In the genomic region with DNA sequence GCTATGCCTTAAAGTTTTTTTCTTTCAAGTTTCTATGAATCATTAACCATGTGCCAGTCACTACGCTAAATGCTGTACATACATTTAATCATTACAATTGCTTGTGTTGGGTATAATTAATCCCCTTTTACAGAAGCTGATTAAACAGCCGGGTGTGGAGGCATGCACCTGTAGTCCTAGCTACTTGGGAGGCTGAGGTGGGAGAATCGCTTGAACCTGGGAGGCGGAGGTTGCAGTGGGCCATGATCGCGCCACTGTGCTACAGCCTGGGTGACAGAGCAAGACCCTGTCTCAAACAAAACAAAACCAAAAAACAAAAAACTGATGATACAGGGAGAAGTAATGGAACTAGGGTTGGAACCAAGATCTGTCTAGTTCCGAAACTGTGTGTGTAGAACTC, we compare ENCODE assay signal across 9 cellular contexts. TPM values are rescaled to one million over a fixed set of nuclear protein-coding genes. Genes with fewer than 3 reads are reported as not detected.
DNase-seq lines count a peak whose midpoint lies in the region; ATAC-seq, FAIRE-seq and TF ChIP-seq lines count a peak whose summit lies in the region.
"Had no signal": no experiment of that assay in that cellular context is flagged by ENCODE, and none has a peak within 500 bp of the region (broad histone marks: within the 10 kb centered on the region; RNA-seq: fewer than 3 reads in every experiment).

No MANE protein-coding gene starts in this region.

- peaks cover 37% of the 10 kb centered on the region for H3K79me2 ChIP-seq in GM12878 (ENCODE audit: control insufficient read depth, insufficient read depth, low read length)

- no peak for ATAC-seq in activated naive CD4-positive, alpha-beta T cell treated with anti-CD3 and anti-CD28 coated beads, Interleukin-2, amount 50 U/mL, for 72 hours
- ATAC-seq in GM12878 (no peak), upper lobe of left lung (ENCODE audit: low FRiP score in 2 of 2) (no peak), GM19324 (IDR thresholded peaks at IDR 0.05; ENCODE audit: low FRiP score, unreplicated experiment) (no peak)

- TF ChIP-seq EP300 in GM12878 (IDR thresholded peaks at IDR 0.05; ENCODE audit: borderline replicate concordance in 1 of 2, control insufficient read depth in 1 of 2, low read depth in 2 of 2, low read length in 2 of 2) (no peak), upper lobe of left lung (IDR thresholded peaks at IDR 0.05) (no peak)

- TF ChIP-seq POLR2A in GM12878 (IDR thresholded peaks at IDR 0.05; ENCODE audit: low read depth, low read length) (no peak), upper lobe of left lung (IDR thresholded peaks at IDR 0.05) (no peak)

- peak overlapping the region; percentile 79 for H3K4me3 Mint-ChIP-seq in activated naive CD4-positive, alpha-beta T cell treated with anti-CD3 and anti-CD28 coated beads, Interleukin-2, amount 10 ng/mL, durations not matched to agents 7 days and 5 days

- no peaks in the 10 kb centered on the region for H3K9me3 ChIP-seq in GM12878 (replicated peaks; ENCODE audit: control insufficient read depth, insufficient read depth, low read length)
- H3K9me3 ChIP-seq in mucosa of rectum (ENCODE audit: control insufficient read depth in 2 of 2, low read length in 2 of 2): no peaks in the 10 kb centered on the region
- H3K9me3 ChIP-seq in upper lobe of left lung: no peaks in the 10 kb centered on the region

- intact Hi-C loops in GM12878 (cut with micrococcal nuclease; ENCODE audit: unreplicated experiment): no loop called here

- FAIRE-seq in GM12878 (lab: Jason Lieb, UNC): no peak

- no peaks in the 10 kb centered on the region for H3K27me3 ChIP-seq in GM12878 (replicated peaks in 1 of 2; ENCODE audit: control insufficient read depth in 2 of 2, insufficient read depth in 2 of 2, low read length in 1 of 2)
- H3K27me3 ChIP-seq in mucosa of rectum (ENCODE audit: control insufficient read depth in 2 of 2, insufficient read depth in 2 of 2, low read length in 2 of 2): no peaks in the 10 kb centered on the region
- no peaks in the 10 kb centered on the region for H3K27me3 ChIP-seq in upper lobe of left lung

- H3K36me3 ChIP-seq in GM12878 (ENCODE audit: control insufficient read depth in 2 of 2, insufficient read depth in 2 of 2, low read length in 1 of 2) (no peaks in the 10 kb centered on the region), mucosa of rectum (ENCODE audit: control insufficient read depth in 2 of 2, insufficient read depth in 2 of 2, low read length in 2 of 2) (no peaks in the 10 kb centered on the region), upper lobe of left lung (no peaks in the 10 kb centered on the region)

- H3K36me3 Mint-ChIP-seq in activated naive CD4-positive, alpha-beta T cell treated with anti-CD3 and anti-CD28 coated beads, Interleukin-2, amount 10 ng/mL, durations not matched to agents 7 days and 5 days: peaks cover 11% of the 10 kb centered on the region
- H3K36me3 Mint-ChIP-seq in activated naive CD4-positive, alpha-beta T cell treated with anti-CD3 and anti-CD28 coated beads, Interleukin-2, amount 50 U/mL, for 72 hours: peaks cover 9 to 16% of the 10 kb centered on the region in 2 donors

- peak overlapping the region; percentile 81 for H3K27ac ChIP-seq in GM12878 (ENCODE audit: control insufficient read depth, insufficient read depth)
- H3K27ac ChIP-seq in mucosa of rectum (ENCODE audit: low read depth in 2 of 2, low read length in 2 of 2): peak overlapping the region; percentile 99 to 100
- peak overlapping the region; percentile 99 to 100 (median 100) for H3K27ac ChIP-seq in upper lobe of left lung

- no peak overlapping the region for H3K9ac ChIP-seq in GM12878 (ENCODE audit: control insufficient read depth, insufficient read depth, low read length)
- peak overlapping the region; percentile 91 to 99 for H3K9ac ChIP-seq in mucosa of rectum (ENCODE audit: low read depth in 1 of 2, low read length in 2 of 2)

- peaks cover 11% of the 10 kb centered on the region for H3K4me1 ChIP-seq in GM12878 (ENCODE audit: control insufficient read depth, insufficient read depth, low read length)
- H3K4me1 ChIP-seq in mucosa of rectum (ENCODE audit: control insufficient read depth in 2 of 2, insufficient read depth in 2 of 2, low read length in 2 of 2): peaks cover 32 to 42% of the 10 kb centered on the region in 2 donors
- H3K4me1 ChIP-seq in upper lobe of left lung: peaks cover 40 to 51% (median 47%) of the 10 kb centered on the region in 4 donors

- peaks cover 7% of the 10 kb centered on the region for H3K27me3 Mint-ChIP-seq in activated naive CD4-positive, alpha-beta T cell treated with anti-CD3 and anti-CD28 coated beads, Interleukin-2, amount 10 ng/mL, durations not matched to agents 7 days and 5 days

- no peaks in the 10 kb centered on the region for H4K20me1 ChIP-seq in GM12878 (ENCODE audit: control insufficient read depth, insufficient read depth)

- H3K27ac Mint-ChIP-seq in activated naive CD4-positive, alpha-beta T cell treated with anti-CD3 and anti-CD28 coated beads, Interleukin-2, amount 10 ng/mL, durations not matched to agents 7 days and 5 days: peak overlapping the region; percentile 98
- H3K27ac Mint-ChIP-seq in activated naive CD4-positive, alpha-beta T cell treated with anti-CD3 and anti-CD28 coated beads, Interleukin-2, amount 50 U/mL, for 72 hours: peak overlapping the region in 1 of 2 donors; percentile 94

- no peak for TF ChIP-seq RAD21 in GM12878 (IDR thresholded peaks at IDR 0.05; ENCODE audit: insufficient read depth, low read depth, low read length)

- in situ Hi-C loops in GM12878 (cut with MboI): no loop called here

- CTCF ChIA-PET in activated naive CD4-positive, alpha-beta T cell treated with anti-CD3 and anti-CD28 coated beads, Interleukin-2, amount 10 ng/mL, durations not matched to agents 7 days and 5 days (lab: Charles Lee): interaction anchor here (1.0 to 3.7 kb wide), 4 partner anchors 18 to 437 kb away, joined by 3 to 14 read pairs (median 5); no protein-coding TSS in a partner anchor
- CTCF ChIA-PET in GM12878 (lab: Yijun Ruan, JAX): interaction anchor here (1.0 to 6.5 kb wide), 11 partner anchors 20 to 363 kb away, joined by 3 to 128 read pairs (median 6); no protein-coding TSS in a partner anchor

- H3K9me3 Mint-ChIP-seq in activated naive CD4-positive, alpha-beta T cell treated with anti-CD3 and anti-CD28 coated beads, Interleukin-2, amount 10 ng/mL, durations not matched to agents 7 days and 5 days: no peaks in the 10 kb centered on the region
- no peaks in the 10 kb centered on the region for H3K9me3 Mint-ChIP-seq in activated naive CD4-positive, alpha-beta T cell treated with anti-CD3 and anti-CD28 coated beads, Interleukin-2, amount 50 U/mL, for 72 hours

- H3K4me2 ChIP-seq in GM12878 (ENCODE audit: control insufficient read depth, insufficient read depth): peak overlapping the region; percentile 82

- H3K4me1 Mint-ChIP-seq in activated naive CD4-positive, alpha-beta T cell treated with anti-CD3 and anti-CD28 coated beads, Interleukin-2, amount 10 ng/mL, durations not matched to agents 7 days and 5 days: peaks cover 61% of the 10 kb centered on the region

- POLR2A ChIA-PET in GM12878 (lab: Charles Lee): interaction anchor here (0.6 to 0.9 kb wide), 4 partner anchors 17 to 447 kb away, joined by 3 read pairs; partner anchors contain the start of gene UBAP2

- SMC1A ChIA-PET in GM12878 (lab: Charles Lee; ENCODE audit: uncharacterized antibody, unreplicated experiment): interaction anchor here (0.6 to 4.7 kb wide), 8 partner anchors 20 to 258 kb away, joined by 3 to 77 read pairs (median 4); no protein-coding TSS in a partner anchor

- H2AFZ ChIP-seq in GM12878 (ENCODE audit: control insufficient read depth, low read depth, low read length): no peak overlapping the region; the same call in 1 of the 2 replicates

- TF ChIP-seq CTCF in GM12878 (IDR thresholded peaks at IDR 0.05 in 2 of 3, conservative IDR thresholded peaks at IDR 0.05 in 1 of 3; ENCODE audit: control insufficient read depth in 2 of 3, extremely low read depth in 1 of 3, insufficient read depth in 1 of 3, low read depth in 3 of 3, low read length in 3 of 3) (no peak), upper lobe of left lung (IDR thresholded peaks at IDR 0.05) (no peak)

- no TSS peak for BruUV-seq in GM12878 (replicated peaks; lab: Mats Ljungman, UMichigan)

- RAD21 ChIA-PET in GM12878 (lab: Charles Lee; ENCODE audit: unreplicated experiment): interaction anchor here (0.7 to 5.2 kb wide), 5 partner anchors 19 to 88 kb away, joined by 3 to 66 read pairs (median 3); no protein-coding TSS in a partner anchor

- 98% methylated on average over 7 of the region's 7 CpGs for WGBS in GM12878 (ENCODE audit: insufficient coverage, insufficient replicate concordance, low lambda C conversion rate, missing lambda C conversion rate)
- 96% methylated on average over 7 of the region's 7 CpGs for WGBS in upper lobe of left lung, 2 donors

- DNase-seq in activated naive CD4-positive, alpha-beta T cell treated with anti-CD3 and anti-CD28 coated beads, Interleukin-2, amount 10 ng/mL, durations not matched to agents 7 days and 5 days: no peak
- DNase-seq in activated naive CD4-positive, alpha-beta T cell treated with anti-CD3 and anti-CD28 coated beads, Interleukin-2, amount 50 U/mL, for 72 hours (ENCODE audit: low spot score in 2 of 2): no peak
- DNase-seq in GM12878 (ENCODE audit: low read depth, low spot score) (no peak), upper lobe of left lung (no peak), hippocampal formation (lab: John Stamatoyannopoulos, UW) (no peak), SIG-M5 (lab: John Stamatoyannopoulos, UW) (no peak)
- DNase-seq: COR-L47 had no signal

- H3K4me3 ChIP-seq in GM12878: no peak overlapping the region
- peak overlapping the region; percentile 75 to 89 for H3K4me3 ChIP-seq in mucosa of rectum (ENCODE audit: low read length in 2 of 2)
- H3K4me3 ChIP-seq in upper lobe of left lung: no peak overlapping the region

RNA-seq across cellular contexts. Expression of gene UBE2R2, which starts 1.2 kb away (rescaled TPM):
- 10 to 100 TPM; 44.4 to 50.1 TPM for total RNA-seq in activated naive CD4-positive, alpha-beta T cell treated with anti-CD3 and anti-CD28 coated beads, Interleukin-2, amount 50 U/mL, for 72 hours
- total RNA-seq in GM12878 (2013; cell fraction: nucleolus; rRNA removed): 26.1 and 27.4 TPM in 2 replicates
- total RNA-seq in GM12878 (2014; rRNA removed): 9.9 and 10.7 TPM in 2 replicates
- 17.2 and 17.6 TPM in 2 replicates for total RNA-seq in GM12878 (2014; rRNA removed; fragmentation: Illumina TruSeq; extraction: Trizol)
- total RNA-seq in GM12878 (2021): 32.8 and 33.8 TPM in 2 replicates
- polyA plus RNA-seq in GM12878 (2011; ENCODE audit: low read depth): 30.5 TPM
- polyA plus RNA-seq in GM12878 (2011; rRNA removed): 23.5 and 27.1 TPM in 2 replicates
- polyA plus RNA-seq in GM12878 (2011; cell fraction: cytosol; rRNA removed): 13.3 and 20.0 TPM in 2 replicates
- polyA plus RNA-seq in GM12878 (2011; cell fraction: nucleus; rRNA removed): 12.4 and 13.9 TPM in 2 replicates
- polyA plus RNA-seq in GM12878 (2012): 34.6 and 39.5 TPM in 2 replicates
- polyA plus RNA-seq in GM12878 (2014; fragmentation: Illumina TruSeq; extraction: Trizol): 31.8 and 39.2 TPM in 2 replicates
- polyA plus RNA-seq in GM12878 (2014; fragmentation: Nextera tagmentation; extraction: Ambion mirVana): 10 to 100 TPM; 11.4 to 17.2 TPM
- polyA plus RNA-seq in GM12878 (2014; rRNA removed): 17.4 and 18.0 TPM in 2 replicates
- polyA plus RNA-seq in GM12878 (2016; fragmentation: Nextera tagmentation; extraction: Ambion mirVana): 10 to 100 TPM in 1 of 2 experiments, 1 to 10 TPM in 1; 7.2 to 10.1 TPM
- 25.9 and 30.6 TPM in 2 replicates for polyA minus RNA-seq in GM12878 (2011; rRNA and poly(A)+ RNA removed)
- polyA minus RNA-seq in GM12878 (2011; cell fraction: cytosol; rRNA and poly(A)+ RNA removed): 14.3 and 15.2 TPM in 2 replicates
- 8.1 and 15.0 TPM in 2 replicates for polyA minus RNA-seq in GM12878 (2011; cell fraction: nucleus; rRNA and poly(A)+ RNA removed)
- 10 to 100 TPM; 24.6 to 33.6 (median 28.8) TPM for total RNA-seq in upper lobe of left lung

RNA-seq across cellular contexts. Expression of gene PRSS3, which starts 20.4 kb away (rescaled TPM):
- not detected for total RNA-seq in activated naive CD4-positive, alpha-beta T cell treated with anti-CD3 and anti-CD28 coated beads, Interleukin-2, amount 50 U/mL, for 72 hours
- not detected in 2 replicates for total RNA-seq in GM12878 (2013; cell fraction: nucleolus; rRNA removed)
- total RNA-seq in GM12878 (2014; rRNA removed) (not detected in 2 replicates), GM12878 (2014; rRNA removed; fragmentation: Illumina TruSeq; extraction: Trizol) (not detected in 2 replicates), GM12878 (2021) (0.54 and 0.98 TPM in 2 replicates), upper lobe of left lung (1 to 10 TPM in 1 of 6 donors, under 1 TPM in 1, not detected in 4; 0.69 to 2.1 TPM)
- not detected for polyA plus RNA-seq in GM12878 (2011; ENCODE audit: low read depth)
- polyA plus RNA-seq in GM12878 (2011; rRNA removed) (not detected in 2 replicates), GM12878 (2014; fragmentation: Illumina TruSeq; extraction: Trizol) (not detected in 2 replicates), GM12878 (2014; fragmentation: Nextera tagmentation; extraction: Ambion mirVana) (not detected), GM12878 (2014; rRNA removed) (not detected in 2 replicates), GM12878 (2016; fragmentation: Nextera tagmentation; extraction: Ambion mirVana) (not detected)
- not detected in 2 replicates for polyA plus RNA-seq in GM12878 (2011; cell fraction: cytosol; rRNA removed)
- not detected in 2 replicates for polyA plus RNA-seq in GM12878 (2011; cell fraction: nucleus; rRNA removed)
- not detected in 2 replicates for polyA plus RNA-seq in GM12878 (2012)
- polyA minus RNA-seq in GM12878 (2011; rRNA and poly(A)+ RNA removed): not detected in 2 replicates
- polyA minus RNA-seq in GM12878 (2011; cell fraction: cytosol; rRNA and poly(A)+ RNA removed): not detected in 2 replicates
- polyA minus RNA-seq in GM12878 (2011; cell fraction: nucleus; rRNA and poly(A)+ RNA removed): not detected in 2 replicates

Comparison
In these comparisons a context has a peak if more than half of its experiments do, and no peak if none do; other contexts are left out.
1. H3K4me3 ChIP-seq: peak in mucosa of rectum (2 of 2); none in GM12878 (single experiment) and upper lobe of left lung (0 of 4).
2. Peak in every context shown above with its lines, with median percentiles within 50 percentile points of each other: H3K27ac ChIP-seq.